Comparison of ENCODE assay signal across 1 cellular context in genomic region chr4:139154538-139154937, GRCh38.
TF ChIP-seq lines count a peak whose summit lies in the region.

No MANE protein-coding gene starts in this region.

TF ChIP-seq in GM23338, 12 proteins besides CTCF, POLR2A, EP300 and RAD21 (continued from another document):
- TF ChIP-seq ZNF462 (CRISPR knock-in tag; IDR thresholded peaks at IDR 0.05) (no peak), NANOG (IDR thresholded peaks at IDR 0.05; ENCODE audit: borderline replicate concordance) (no peak), EZH2 (IDR thresholded peaks at IDR 0.05; ENCODE audit: low read depth, unreplicated experiment) (no peak), POLR2AphosphoS5 (IDR thresholded peaks at IDR 0.05; ENCODE audit: low read depth) (no peak), CREB1 (CRISPR knock-in tag; IDR thresholded peaks at IDR 0.05; ENCODE audit: low read depth) (no peak), ZNF114 (CRISPR knock-in tag; IDR thresholded peaks at IDR 0.05) (no peak)
